In the genomic region with DNA sequence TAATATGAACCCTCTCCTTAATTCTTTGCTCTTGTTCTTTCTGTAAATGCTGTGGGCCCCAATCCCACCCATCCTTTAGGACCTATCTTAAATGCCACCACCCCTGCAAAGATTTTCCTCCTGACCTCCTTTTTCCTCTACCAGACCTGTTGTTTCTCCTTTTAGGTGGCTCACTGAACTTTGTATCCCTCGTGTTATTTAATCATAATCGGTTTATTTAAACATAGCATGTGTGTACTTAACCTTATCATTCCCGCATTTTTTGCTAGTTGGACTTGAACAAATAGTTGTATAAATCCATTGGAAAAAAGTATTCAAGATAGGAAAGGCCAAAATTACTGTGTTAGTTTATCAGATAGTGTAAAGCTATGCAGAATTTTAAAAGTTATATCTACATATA, we compare ENCODE assay signal across 1 cellular context.
TF ChIP-seq lines count a peak whose summit lies in the region.

No MANE protein-coding gene starts in this region.

TF ChIP-seq in H1, 55 proteins besides CTCF, POLR2A, EP300 and RAD21:
- no peak for TF ChIP-seq MAFK (IDR thresholded peaks at IDR 0.05; ENCODE audit: low read depth, low read length)
- TF ChIP-seq SP1 (IDR thresholded peaks at IDR 0.05; ENCODE audit: low read depth, low read length), result no peak
- no peak for TF ChIP-seq BRCA1 (IDR thresholded peaks at IDR 0.05; ENCODE audit: low read depth, low read length)
- no peak for TF ChIP-seq SUZ12 (IDR thresholded peaks at IDR 0.05; ENCODE audit: low read length)
- TF ChIP-seq SP2 (IDR thresholded peaks at IDR 0.05; ENCODE audit: low read length), result no peak
- no peak for TF ChIP-seq HDAC2 (IDR thresholded peaks at IDR 0.05; ENCODE audit: borderline replicate concordance in 1 of 2, low read depth in 2 of 2, low read length in 2 of 2)
- no peak for TF ChIP-seq RNF2 (IDR thresholded peaks at IDR 0.05; ENCODE audit: borderline replicate concordance, low read depth, low read length, missing control alignments, poor library complexity, severe bottlenecking)
- TF ChIP-seq SIN3A (conservative IDR thresholded peaks at IDR 0.05 in 1 of 2, IDR thresholded peaks at IDR 0.05 in 1 of 2; ENCODE audit: low read depth in 1 of 2, low read length in 2 of 2), result no peak
- no peak for TF ChIP-seq SRF (IDR thresholded peaks at IDR 0.05; ENCODE audit: low read depth, low read length)
- TF ChIP-seq, protein P1, sequence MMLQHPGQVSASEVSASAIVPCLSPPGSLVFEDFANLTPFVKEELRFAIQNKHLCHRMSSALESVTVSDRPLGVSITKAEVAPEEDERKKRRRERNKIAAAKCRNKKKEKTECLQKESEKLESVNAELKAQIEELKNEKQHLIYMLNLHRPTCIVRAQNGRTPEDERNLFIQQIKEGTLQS (IDR thresholded peaks at IDR 0.05; ENCODE audit: insufficient read depth, low read depth, low read length), result no peak
- TF ChIP-seq EGR1 (IDR thresholded peaks at IDR 0.05; ENCODE audit: borderline replicate concordance, low read depth, low read length), result no peak
- TF ChIP-seq SAP30 (IDR thresholded peaks at IDR 0.05; ENCODE audit: insufficient read depth, insufficient replicate concordance, low read length), result no peak
- no peak for TF ChIP-seq CHD2 (IDR thresholded peaks at IDR 0.05; ENCODE audit: low read length)
- no peak for TF ChIP-seq RXRA (IDR thresholded peaks at IDR 0.05; ENCODE audit: insufficient read depth, low read depth, low read length)
- no peak for TF ChIP-seq JUND (IDR thresholded peaks at IDR 0.05; ENCODE audit: low read length)
- no peak for TF ChIP-seq E2F6 (IDR thresholded peaks at IDR 0.05)
- TF ChIP-seq PHF8 (conservative IDR thresholded peaks at IDR 0.05; ENCODE audit: low read depth, low read length), result no peak
- no peak for TF ChIP-seq TBP (IDR thresholded peaks at IDR 0.05; ENCODE audit: low read depth, low read length)
- no peak for TF ChIP-seq CBX8 (IDR thresholded peaks at IDR 0.05; ENCODE audit: borderline replicate concordance, low read depth, low read length)
TF ChIP-seq in H1: peak in this region for 0.
